11 cellular contexts compared by ENCODE assay signal in genomic region chr1:23727362-23727811, GRCh38. TPM values are rescaled to one million over a fixed set of nuclear protein-coding genes. Genes with fewer than 3 reads are reported as not detected.
A peak's percentile ranks its signal among the peaks of the same experiment; 100 is the strongest.
DNase-seq lines count a peak whose midpoint lies in the region; ATAC-seq and TF ChIP-seq lines count a peak whose summit lies in the region.
"Had no signal": no experiment of that assay in that cellular context is flagged by ENCODE, and none has a peak within 500 bp of the region (broad histone marks: within the 10 kb centered on the region; RNA-seq: fewer than 3 reads in every experiment).

No MANE protein-coding gene starts in this region.

- intact Hi-C loops in spleen (cut with DNase I; ENCODE audit: low total_unique reads): no loop called here

- no peak for TF ChIP-seq EP300 in gastroesophageal sphincter (IDR thresholded peaks at IDR 0.05)

- H3K36me3 ChIP-seq in gastroesophageal sphincter (no peaks in the 10 kb centered on the region), spleen (no peaks in the 10 kb centered on the region)
- H3K36me3 ChIP-seq: neutrophil had no signal

- POLR2A ChIA-PET in GM10248 (lab: Yijun Ruan, JAX): interaction anchor here (1.0 kb wide), 2 partner anchors 17 to 36 kb away, joined by 4 read pairs; partner anchors contain the start of gene RPL11

- H3K27me3 ChIP-seq in gastroesophageal sphincter: no peaks in the 10 kb centered on the region
- no peaks in the 10 kb centered on the region for H3K27me3 ChIP-seq in spleen (replicated peaks in 1 of 7)
- H3K27me3 ChIP-seq: neutrophil had no signal

- DNase-seq in GM10248 (ENCODE audit: extremely low spot score): peak; percentile 55
- DNase-seq in NCI-H2029 treated with DMSO at 0.1 percent for 48 hours (lab: John Stamatoyannopoulos, UW): peak; percentile 67
- DNase-seq in spleen: peak; percentile 80
- DNase-seq in foreskin melanocyte: no peak
- DNase-seq in stimulated activated CD4-positive, alpha-beta T cell treated with anti-CD3 and anti-CD28 coated beads, Interleukin-2, amount 100 ng/mL, for 48 hours: no peak
- DNase-seq in activated CD4-positive, alpha-beta T cell treated with anti-CD3 and anti-CD28 coated beads, Interleukin-2, amount 50 U/mL, for 4 hours: no peak
- DNase-seq: cerebellar nuclear complex, T-helper 9 cell had no signal

- ATAC-seq in gastroesophageal sphincter (peak; percentile 97), HG03095 (IDR thresholded peaks at IDR 0.05; ENCODE audit: unreplicated experiment) (no peak)

- 79 to 86% methylated on average over 2 to 4 of the region's 9 CpGs for WGBS in gastroesophageal sphincter (ENCODE audit: low coverage in 1 of 2), 2 donors
- 51 to 69% (median 58%) methylated on average over 9 of the region's 9 CpGs for WGBS in spleen, 5 donors

- H3K4me3 ChIP-seq in gastroesophageal sphincter (no peak overlapping the region), spleen (no peak overlapping the region)

- H3K27ac ChIP-seq in gastroesophageal sphincter (peak overlapping the region in 1 of 4 donors; percentile 19), spleen (peak overlapping the region in 6 of 8 donors; percentile 37 to 87 (median 70))
- H3K27ac ChIP-seq: neutrophil had no signal

- CTCF ChIA-PET in GM10248 (lab: Yijun Ruan, JAX): interaction anchor here (0.8 to 2.7 kb wide), 6 partner anchors 10 to 188 kb away, joined by 3 to 11 read pairs (median 6); partner anchors contain the start of gene RPL11

- H3K4me1 ChIP-seq in gastroesophageal sphincter: peaks cover 0 to 11% (median 0%) of the 10 kb centered on the region in 3 donors
- peaks cover 0 to 76% (median 38%) of the 10 kb centered on the region in 6 donors for H3K4me1 ChIP-seq in spleen

- TF ChIP-seq POLR2A in gastroesophageal sphincter (IDR thresholded peaks at IDR 0.05) (no peak), spleen (IDR thresholded peaks at IDR 0.05) (no peak)

- no peak for TF ChIP-seq CTCF in GM10248 (IDR thresholded peaks at IDR 0.05; ENCODE audit: control extremely low read depth, extremely low read depth, low read depth, missing control alignments)
- no peak for TF ChIP-seq CTCF in gastroesophageal sphincter (IDR thresholded peaks at IDR 0.05)
- no peak for TF ChIP-seq CTCF in spleen (IDR thresholded peaks at IDR 0.05 in 8 of 11, conservative IDR thresholded peaks at IDR 0.05 in 3 of 11)

- no peaks in the 10 kb centered on the region for H3K9me3 ChIP-seq in gastroesophageal sphincter
- H3K9me3 ChIP-seq in spleen: no peaks in the 10 kb centered on the region
- H3K9me3 ChIP-seq: neutrophil had no signal

RNA-seq across cellular contexts. Expression of gene ELOA, which starts 15.9 kb away (rescaled TPM):
- total RNA-seq in gastroesophageal sphincter (10 to 100 TPM; 37.8 to 41.9 (median 41.4) TPM), spleen (10 to 100 TPM; 30.3 to 38.0 (median 34.0) TPM)
- 10 to 100 TPM in 2 of 3 donors, 1 to 10 TPM in 1; 7.9 to 12.2 (median 10.0) TPM for polyA plus RNA-seq in spleen

RNA-seq across cellular contexts. Expression of gene RPL11, which starts 35.8 kb away (rescaled TPM):
- 1,000 to 10,000 TPM in 2 of 4 donors, 100 to 1,000 TPM in 2; 636 to 1,268 (median 935) TPM for total RNA-seq in gastroesophageal sphincter
- 1,000 to 10,000 TPM in 4 of 7 donors, 100 to 1,000 TPM in 3; 864 to 1,229 (median 1,082) TPM for total RNA-seq in spleen
- 1,000 to 10,000 TPM; 4,161 to 6,089 (median 5,782) TPM for polyA plus RNA-seq in spleen

RNA-seq across cellular contexts. Expression of gene PITHD1, which starts 50.8 kb away (rescaled TPM):
- 10 to 100 TPM; 56.3 to 77.6 (median 60.8) TPM for total RNA-seq in gastroesophageal sphincter
- 10 to 100 TPM; 43.9 to 68.5 (median 52.4) TPM for total RNA-seq in spleen
- polyA plus RNA-seq in spleen: 10 to 100 TPM; 48.3 to 65.3 (median 51.6) TPM

Comparison
In these comparisons a context has a peak if more than half of its experiments do, and no peak if none do; other contexts are left out.
1. DNase-seq: peak in GM10248 (single experiment), NCI-H2029 treated with DMSO at 0.1 percent for 48 hours (single experiment) and spleen (single experiment); none in foreskin melanocyte (single experiment), stimulated activated CD4-positive, alpha-beta T cell treated with anti-CD3 and anti-CD28 coated beads, Interleukin-2, amount 100 ng/mL, for 48 hours (0 of 2) and activated CD4-positive, alpha-beta T cell treated with anti-CD3 and anti-CD28 coated beads, Interleukin-2, amount 50 U/mL, for 4 hours (0 of 2).